Comparison of ENCODE assay signal across 11 cellular contexts in the genomic region with DNA sequence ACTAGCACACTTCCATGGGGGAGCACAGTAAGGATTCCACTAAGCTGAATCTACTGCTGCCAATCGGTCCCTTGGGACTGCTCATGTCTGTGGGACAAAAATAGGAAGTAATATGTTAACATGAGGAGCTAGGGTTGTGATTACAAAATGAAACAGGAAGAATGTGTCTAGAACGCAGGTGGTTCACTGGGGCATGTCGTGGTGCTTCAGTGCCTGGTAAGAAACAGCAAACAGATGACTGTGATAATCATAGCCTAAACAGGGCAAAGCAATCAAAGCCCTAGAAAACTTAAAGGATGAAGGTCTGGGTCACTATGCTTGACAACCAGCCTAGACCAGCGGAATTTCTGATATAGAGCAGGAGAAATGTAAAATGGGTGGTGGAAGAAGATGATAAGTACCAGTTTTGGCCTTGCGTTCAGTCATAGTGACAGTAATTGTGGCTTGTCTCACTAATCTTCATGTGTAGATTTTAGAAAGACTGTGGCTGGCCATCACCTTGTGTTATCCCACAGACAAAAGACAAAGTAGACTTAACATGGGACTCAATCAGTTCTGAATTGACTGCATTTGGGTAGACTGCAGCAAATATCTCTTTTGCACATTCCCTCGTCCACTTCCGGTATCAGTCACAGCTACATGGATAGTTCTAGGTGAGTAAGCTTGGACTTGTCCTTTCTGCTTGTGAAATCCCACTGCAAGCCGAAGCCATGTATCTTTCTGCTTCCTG.
DNase-seq lines count a peak whose midpoint lies in the region; ATAC-seq and TF ChIP-seq lines count a peak whose summit lies in the region.
"Had no signal": no experiment of that assay in that cellular context is flagged by ENCODE, and none has a peak within 500 bp of the region (broad histone marks: within the 10 kb centered on the region; RNA-seq: fewer than 3 reads in every experiment).

No MANE protein-coding gene starts in this region.

- no peaks in the 10 kb centered on the region for H3K9me3 Mint-ChIP-seq in stimulated activated effector memory CD8-positive, alpha-beta T cell treated with anti-CD3 and anti-CD28 coated beads, Interleukin-12 subunit alpha, Interleukin-12 subunit beta, amount 100 ng/mL, for 72 hours

- no peak overlapping the region for H3K4me3 Mint-ChIP-seq in stimulated activated effector memory CD8-positive, alpha-beta T cell treated with anti-CD3 and anti-CD28 coated beads, Interleukin-12 subunit alpha, Interleukin-12 subunit beta, amount 100 ng/mL, for 72 hours

- peaks cover 26% of the 10 kb centered on the region for H3K36me3 Mint-ChIP-seq in stimulated activated effector memory CD8-positive, alpha-beta T cell treated with anti-CD3 and anti-CD28 coated beads, Interleukin-12 subunit alpha, Interleukin-12 subunit beta, amount 100 ng/mL, for 72 hours

- ATAC-seq in HG02763 (IDR thresholded peaks at IDR 0.05; ENCODE audit: unreplicated experiment): peak; percentile 91
- peak; percentile 51 for ATAC-seq in stimulated activated effector memory CD8-positive, alpha-beta T cell treated with anti-CD3 and anti-CD28 coated beads, Interleukin-12 subunit alpha, Interleukin-12 subunit beta, amount 100 ng/mL, for 72 hours

- no peak for TF ChIP-seq CTCF in foreskin fibroblast (IDR thresholded peaks at IDR 0.05; ENCODE audit: low read depth, low read length)

- DNase-seq in NCI-H2107 treated with DMSO at 0.1 percent for 48 hours (lab: John Stamatoyannopoulos, UW; ENCODE audit: unreplicated experiment): peak; percentile 45
- no peak for DNase-seq in NCI-H2107 (lab: John Stamatoyannopoulos, UW)
- DNase-seq in MV-4-11 (lab: John Stamatoyannopoulos, UW): peak; percentile 84
- DNase-seq in stimulated activated effector memory CD8-positive, alpha-beta T cell treated with anti-CD3 and anti-CD28 coated beads, Interleukin-12 subunit alpha, Interleukin-12 subunit beta, amount 100 ng/mL, for 72 hours (ENCODE audit: low spot score in 2 of 2): no peak
- DNase-seq in NCI-H524 treated with DMSO at 0.1 percent for 48 hours (lab: John Stamatoyannopoulos, UW): no peak
- DNase-seq in GM03348 (ENCODE audit: low spot score): no peak
- no peak for DNase-seq in foreskin fibroblast
- DNase-seq: kidney, T1000 had no signal

- no peak overlapping the region for H3K4me3 ChIP-seq in foreskin fibroblast (ENCODE audit: low read depth in 1 of 2, low read length in 2 of 2)
- H3K4me3 ChIP-seq: cardiac muscle cell had no signal

- peak overlapping the region; percentile 26 for H3K27ac Mint-ChIP-seq in stimulated activated effector memory CD8-positive, alpha-beta T cell treated with anti-CD3 and anti-CD28 coated beads, Interleukin-12 subunit alpha, Interleukin-12 subunit beta, amount 100 ng/mL, for 72 hours

- H3K4me1 Mint-ChIP-seq in stimulated activated effector memory CD8-positive, alpha-beta T cell treated with anti-CD3 and anti-CD28 coated beads, Interleukin-12 subunit alpha, Interleukin-12 subunit beta, amount 100 ng/mL, for 72 hours: no peaks in the 10 kb centered on the region

Comparison
In these comparisons a context has a peak if more than half of its experiments do, and no peak if none do; other contexts are left out.
1. DNase-seq: peak in NCI-H2107 treated with DMSO at 0.1 percent for 48 hours (single experiment) and MV-4-11 (single experiment); none in NCI-H2107 (single experiment), stimulated activated effector memory CD8-positive, alpha-beta T cell treated with anti-CD3 and anti-CD28 coated beads, Interleukin-12 subunit alpha, Interleukin-12 subunit beta, amount 100 ng/mL, for 72 hours (0 of 2), NCI-H524 treated with DMSO at 0.1 percent for 48 hours (single experiment), GM03348 (single experiment) and foreskin fibroblast (0 of 2).